ENCODE assay signal across 21 cellular contexts in the genomic region with DNA sequence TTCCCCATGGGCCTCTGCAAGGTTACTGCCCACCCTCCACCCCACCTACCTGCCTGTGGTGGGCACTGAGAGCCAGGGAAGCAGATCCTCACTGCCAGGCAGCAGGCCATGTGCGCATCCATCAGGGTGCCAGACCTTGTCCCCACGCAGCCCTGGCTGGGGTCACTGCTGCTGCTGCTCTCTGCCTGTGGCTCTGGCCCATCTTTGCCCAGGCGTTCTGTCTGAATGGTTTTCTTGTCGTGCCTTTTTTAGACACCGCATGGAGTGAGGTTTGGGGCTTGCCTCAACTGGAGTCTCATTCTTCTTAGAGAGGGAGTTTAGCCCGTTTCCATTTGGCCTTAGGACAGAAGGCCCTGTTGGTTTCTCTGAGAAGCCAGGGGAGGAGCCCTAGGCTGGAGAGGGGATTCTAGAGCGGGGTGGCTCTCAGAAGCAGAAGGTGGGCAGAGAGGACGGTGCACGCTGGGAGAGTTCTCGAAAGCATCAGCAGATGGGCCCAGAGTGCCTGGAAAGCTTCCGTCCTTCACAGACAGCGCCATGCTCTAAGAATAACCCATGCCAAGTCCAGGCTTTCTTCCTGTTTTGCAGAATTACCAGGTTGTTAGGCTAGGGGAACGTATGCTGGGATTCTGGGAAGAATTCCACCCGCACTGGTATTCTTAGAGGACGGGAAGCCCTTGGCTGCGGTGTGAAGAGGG. TPM values are rescaled to one million over a fixed set of nuclear protein-coding genes. Genes with fewer than 3 reads are reported as not detected.
DNase-seq lines count a peak whose midpoint lies in the region; ATAC-seq and TF ChIP-seq lines count a peak whose summit lies in the region.
"Had no signal": no experiment of that assay in that cellular context is flagged by ENCODE, and none has a peak within 500 bp of the region (broad histone marks: within the 10 kb centered on the region; RNA-seq: fewer than 3 reads in every experiment).

No MANE protein-coding gene starts in this region.

- in situ Hi-C loops in G401 (cut with HindIII; ENCODE audit: low sequenced_read_pairs) = no loop called here

- H3K4me1 ChIP-seq in right cardiac atrium (ENCODE audit: control insufficient read depth, insufficient read depth, low read length) (peaks cover 24% of the 10 kb centered on the region), psoas muscle (peaks cover 33% of the 10 kb centered on the region)
- H3K4me1 ChIP-seq: HAP-1 had no signal

- DNase-seq in G401 (ENCODE audit: low spot score) = peak; percentile 78
- peak; percentile 75 for DNase-seq in cerebellar cortex (ENCODE audit: low spot score)
- peak in 2 of 3 donors; percentile 7 to 9 for DNase-seq in right cardiac atrium
- no peak for DNase-seq in psoas muscle
- no peak for DNase-seq in SIG-M5 (lab: John Stamatoyannopoulos, UW)
- DNase-seq in NK-92 (lab: John Stamatoyannopoulos, UW; ENCODE audit: unreplicated experiment) = no peak
- DNase-seq: activated CD4-positive, alpha-beta memory T cell treated with anti-CD3 and anti-CD28 coated beads, Interleukin-2, amount 10 ng/mL, durations not matched to agents 7 days and 5 days; activated naive CD8-positive, alpha-beta T cell treated with anti-CD3 and anti-CD28 coated beads, Interleukin-2, amount 10 ng/mL, durations not matched to agents 7 days and 5 days; brain microvascular endothelial cell; CD4-positive, alpha-beta T cell; EL; NCI-H1105; NCI-H2029 treated with DMSO at 0.1 percent for 48 hours; PC-3; retina; stimulated activated CD4-positive, alpha-beta T cell treated with anti-CD3 and anti-CD28 coated beads, Interleukin-12 subunit alpha, Interleukin-12 subunit beta, amount 100 ng/mL, for 4 hours; stimulated activated CD4-positive, alpha-beta T cell treated with anti-CD3 and anti-CD28 coated beads, Interleukin-4, amount 100 ng/mL, for 24 hours; stimulated activated naive B cell treated with anti-CD40 and anti-IgM and Interleukin-4, amounts not matched to agents 10 μg/mL and 1 μg/mL and 100 μg/mL, for 72 hours had no signal

- no peak for TF ChIP-seq CTCF in psoas muscle (IDR thresholded peaks at IDR 0.05)

- H3K27me3 ChIP-seq in right cardiac atrium (ENCODE audit: control insufficient read depth, insufficient read depth) (no peaks in the 10 kb centered on the region), psoas muscle (ENCODE audit: insufficient read depth in 3 of 3, low read length in 2 of 3) (no peaks in the 10 kb centered on the region)
- H3K27me3 ChIP-seq: brain microvascular endothelial cell had no signal

- WGBS in right cardiac atrium = 61% methylated on average over 16 of the region's 16 CpGs
- 57 to 60% (median 60%) methylated on average over 16 of the region's 16 CpGs for WGBS in psoas muscle, 3 donors

- H3K4me3 ChIP-seq in right cardiac atrium (ENCODE audit: low read length) (no peak overlapping the region), psoas muscle (no peak overlapping the region)
- H3K4me3 ChIP-seq: HAP-1, thoracic aorta had no signal

- H3K36me3 ChIP-seq in psoas muscle (ENCODE audit: insufficient read depth in 1 of 2, low read depth in 1 of 2) = peaks cover 0 to 10% of the 10 kb centered on the region in 2 donors
- H3K36me3 ChIP-seq: HAP-1 had no signal

- no peaks in the 10 kb centered on the region for H3K9me3 ChIP-seq in right cardiac atrium (ENCODE audit: control insufficient read depth, low read length)
- H3K9me3 ChIP-seq in psoas muscle = no peaks in the 10 kb centered on the region
- H3K9me3 ChIP-seq: HAP-1, thoracic aorta had no signal

- peak in 1 of 2 donors; percentile 1 for ATAC-seq in right cardiac atrium
- no peak for ATAC-seq in psoas muscle
- ATAC-seq in GM19455 (IDR thresholded peaks at IDR 0.05; ENCODE audit: unreplicated experiment) = no peak
- ATAC-seq: PC-3 had no signal

- H3K27ac ChIP-seq in right cardiac atrium (ENCODE audit: low read length) (peak overlapping the region; percentile 57), psoas muscle (peak overlapping the region; percentile 9)
- H3K27ac ChIP-seq: brain microvascular endothelial cell had no signal

- intact Hi-C loops in right cardiac atrium (cut with DNase I) = loop anchor here in 1 of 4 donors (5.0 kb wide), 1 partner anchor 53 kb away; a partner anchor contains a TSS
- intact Hi-C loops in psoas muscle (cut with DNase I) = no loop called here

RNA-seq across cellular contexts. Expression of a gene that starts 8.1 kb away (rescaled TPM):
- 13.2 and 19.0 TPM in 2 replicates for total RNA-seq in G401 (2014; rRNA removed; shearing (Covaris generic))
- 10 to 100 TPM; 61.1 to 70.4 (median 67.3) TPM for total RNA-seq in right cardiac atrium
- 64.9 TPM for polyA plus RNA-seq in right cardiac atrium
- total RNA-seq in psoas muscle = 10 to 100 TPM; 20.6 to 41.0 (median 36.4) TPM
- 10 to 100 TPM; 28.2 to 73.3 (median 28.5) TPM for polyA plus RNA-seq in psoas muscle

RNA-seq across cellular contexts. Expression of a gene that starts 12.4 kb away (rescaled TPM):
- total RNA-seq in G401 (2014; rRNA removed; shearing (Covaris generic)) = 13.8 and 14.9 TPM in 2 replicates
- 10 to 100 TPM; 11.1 to 27.4 (median 18.4) TPM for total RNA-seq in right cardiac atrium
- polyA plus RNA-seq in right cardiac atrium = 21.7 TPM
- total RNA-seq in psoas muscle = 10 to 100 TPM in 2 of 4 donors, 1 to 10 TPM in 2; 8.7 to 28.0 (median 14.8) TPM
- polyA plus RNA-seq in psoas muscle = 1 to 10 TPM; 3.6 to 7.3 (median 7.0) TPM

RNA-seq across cellular contexts. Expression of a gene that starts 51.0 kb away (rescaled TPM):
- 21.5 and 22.0 TPM in 2 replicates for total RNA-seq in G401 (2014; rRNA removed; shearing (Covaris generic))
- total RNA-seq in right cardiac atrium (10 to 100 TPM; 15.5 to 18.6 (median 17.0) TPM), psoas muscle (10 to 100 TPM; 12.2 to 19.5 (median 15.0) TPM)
- polyA plus RNA-seq in right cardiac atrium (11.2 TPM), psoas muscle (10 to 100 TPM; 10.5 to 21.5 (median 15.3) TPM)

Comparison
In these comparisons a context has a peak if more than half of its experiments do, and no peak if none do; other contexts are left out.
1. DNase-seq: peak in G401 (single experiment), cerebellar cortex (single experiment) and right cardiac atrium (2 of 3); none in psoas muscle (0 of 2), SIG-M5 (single experiment) and NK-92 (single experiment).